In the genomic region with DNA sequence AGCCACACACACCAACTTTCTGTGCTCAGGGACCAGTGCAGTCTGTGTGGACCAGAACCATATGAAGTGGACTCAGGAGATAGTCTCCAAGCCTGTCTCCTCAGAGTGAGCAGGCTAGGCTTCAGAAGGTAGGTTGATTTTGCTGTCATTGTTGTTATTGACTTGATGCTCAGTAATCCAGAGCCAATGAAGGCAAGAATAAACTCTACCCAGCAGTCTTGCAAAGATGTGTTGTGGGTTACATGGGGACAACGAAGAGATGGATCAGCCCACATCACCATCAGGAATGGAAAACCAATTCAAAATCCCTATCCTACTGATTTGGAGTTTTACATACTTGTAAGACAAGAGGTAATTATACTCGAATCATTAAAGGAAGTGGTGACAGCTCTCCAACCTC, we compare ENCODE assay signal across 25 cellular contexts.
"Had no signal": no experiment of that assay in that cellular context is flagged by ENCODE, and none has a peak within 500 bp of the region (broad histone marks: within the 10 kb centered on the region; RNA-seq: fewer than 3 reads in every experiment).

No MANE protein-coding gene starts in this region.

- H3K4me3 Mint-ChIP-seq: activated naive CD8-positive, alpha-beta T cell; activated T-cell treated with anti-CD3 and anti-CD28 coated beads, Interleukin-2, amount 50 U/mL, for 72 hours; mesothelial cell of epicardium; naive thymus-derived CD8-positive, alpha-beta T cell; T-cell had no signal

- FAIRE-seq: islet of Langerhans had no signal

- H3K4me3 ChIP-seq: body of pancreas, heart right ventricle, left lung, sigmoid colon, smooth muscle cell, suprapubic skin, tibial artery had no signal

- H3K4me2 ChIP-seq: smooth muscle cell had no signal

- H3K9me3 ChIP-seq: body of pancreas, heart right ventricle, left lung, neutrophil, sigmoid colon, suprapubic skin, tibial artery had no signal

- H3K9me3 Mint-ChIP-seq: activated T-cell treated with anti-CD3 and anti-CD28 coated beads, Interleukin-2, amount 50 U/mL, for 72 hours; mesothelial cell of epicardium; naive thymus-derived CD8-positive, alpha-beta T cell; T-cell had no signal

- H3K4me1 ChIP-seq: body of pancreas had no signal

- H3K27ac ChIP-seq: body of pancreas, left lung, neutrophil, suprapubic skin, tibial artery had no signal

- H3K36me3 Mint-ChIP-seq: activated naive CD8-positive, alpha-beta T cell; mesothelial cell of epicardium; naive thymus-derived CD8-positive, alpha-beta T cell; T-cell had no signal

- H3K36me3 ChIP-seq: left lung, neutrophil, sigmoid colon, suprapubic skin, tibial artery had no signal

- H3K27ac Mint-ChIP-seq: activated naive CD8-positive, alpha-beta T cell; activated T-cell treated with anti-CD3 and anti-CD28 coated beads, Interleukin-2, amount 50 U/mL, for 72 hours; naive thymus-derived CD8-positive, alpha-beta T cell; progenitor cell of endocrine pancreas; T-cell had no signal

- DNase-seq: activated CD4-positive, alpha-beta T cell treated with anti-CD3 and anti-CD28 coated beads for 4 hours; activated CD4-positive, alpha-beta T cell treated with anti-CD3 and anti-CD28 coated beads, Interleukin-2, amount 50 U/mL, for 4 hours; activated CD4-positive, CD25-positive, alpha-beta regulatory T cell; activated naive CD4-positive, alpha-beta T cell; activated T-cell treated with anti-CD3 and anti-CD28 coated beads for 4 hours; activated T-cell treated with anti-CD3 and anti-CD28 coated beads, Interleukin-2, amount 50 U/mL, for 72 hours; body of pancreas; cortex of kidney; foreskin melanocyte; heart right ventricle; left lung; mammary epithelial cell; naive thymus-derived CD8-positive, alpha-beta T cell; sigmoid colon; stimulated activated CD4-positive, alpha-beta T cell treated with anti-CD3 and anti-CD28 coated beads, Interleukin-1b, Interleukin-23, amount 100 ng/mL, for 48 hours; stimulated activated naive CD4-positive, alpha-beta T cell; T-cell; tibial artery had no signal

- H3K27me3 ChIP-seq: body of pancreas, heart right ventricle, left lung, sigmoid colon, suprapubic skin, tibial artery had no signal
